Comparison of ENCODE assay signal across 28 cellular contexts in the genomic region with DNA sequence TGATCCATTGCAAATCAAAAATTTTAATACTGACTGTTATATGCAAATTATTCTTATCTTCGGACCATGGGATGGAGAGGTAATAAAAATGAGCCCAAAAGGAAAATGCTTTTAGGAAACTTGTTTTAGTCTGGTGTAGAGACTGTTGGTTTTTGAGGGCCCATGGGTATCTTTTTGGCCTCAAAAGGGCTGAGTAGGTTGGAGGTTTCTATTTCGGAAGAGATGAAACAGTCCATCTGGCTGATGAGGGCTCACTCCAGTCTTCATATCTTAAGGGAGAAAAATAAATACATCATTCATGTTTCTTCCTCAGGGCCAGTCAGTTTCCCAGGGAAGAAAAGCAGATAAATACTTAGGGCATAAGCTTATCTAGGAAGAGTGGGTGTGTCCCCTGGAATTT.
"Had no signal": no experiment of that assay in that cellular context is flagged by ENCODE, and none has a peak within 500 bp of the region (broad histone marks: within the 10 kb centered on the region; RNA-seq: fewer than 3 reads in every experiment).

No MANE protein-coding gene starts in this region.

- H2AFZ ChIP-seq: neural progenitor cell, parathyroid adenoma had no signal

- H3K9ac ChIP-seq: neural progenitor cell, parathyroid adenoma had no signal

- H3K27me3 ChIP-seq: neural progenitor cell, ovary, right lobe of liver, sigmoid colon, spleen, suprapubic skin, testis, tibial artery, transverse colon, upper lobe of right lung, uterus had no signal

- ATAC-seq: natural killer cell; psoas muscle; right cardiac atrium; right lobe of liver; stimulated activated memory B cell treated with anti-CD40 and anti-IgM and Interleukin-4, amounts not matched to agents 10 μg/mL and 1 μg/mL and 100 μg/mL, for 72 hours; stimulated activated naive CD8-positive, alpha-beta T cell treated with anti-CD3 and anti-CD28 coated beads, Interleukin-15, amount 100 ng/mL, for 72 hours; stimulated activated naive CD8-positive, alpha-beta T cell treated with anti-CD3 and anti-CD28 coated beads, Interleukin-15, Interleukin-2, amounts not matched to agents 100 U/mL and 50 U/mL, for 24 hours; upper lobe of right lung had no signal

- H3K4me1 ChIP-seq: parathyroid adenoma, psoas muscle, right lobe of liver, spleen, testis, transverse colon, upper lobe of right lung, uterus had no signal

- H3K9me3 ChIP-seq: ovary, psoas muscle, right lobe of liver, sigmoid colon, spleen, suprapubic skin, testis, tibial artery, transverse colon, upper lobe of right lung, uterus had no signal

- H3K36me3 ChIP-seq: neural progenitor cell, ovary, right lobe of liver, sigmoid colon, spleen, suprapubic skin, tibial artery, transverse colon, upper lobe of right lung, uterus had no signal

- H3K79me2 ChIP-seq: parathyroid adenoma had no signal

- H3K27ac ChIP-seq: neural progenitor cell, ovary, parathyroid adenoma, psoas muscle, right lobe of liver, sigmoid colon, spleen, suprapubic skin, testis, tibial artery, transverse colon, upper lobe of right lung, uterus had no signal

- DNase-seq: natural killer cell; occipital lobe; ovary; posterior cingulate gyrus; psoas muscle; right cardiac atrium; right lobe of liver; sigmoid colon; spleen; stimulated activated CD4-positive, alpha-beta T cell treated with anti-CD3 and anti-CD28 coated beads, Interleukin-12 subunit alpha, Interleukin-12 subunit beta, amount 100 ng/mL, for 4 hours; stimulated activated CD4-positive, alpha-beta T cell treated with anti-CD3 and anti-CD28 coated beads, Interleukin-1b, Interleukin-23, amount 100 ng/mL, for 48 hours; stimulated activated CD4-positive, alpha-beta T cell treated with anti-CD3 and anti-CD28 coated beads, Interleukin-4, amount 100 ng/mL, for 1 hour; stimulated activated CD4-positive, alpha-beta T cell treated with anti-CD3 and anti-CD28 coated beads, Interleukin-4, amount 100 ng/mL, for 4 hours; stimulated activated CD8-positive, alpha-beta memory T cell treated with anti-CD3 and anti-CD28 coated beads, Interleukin-4, amount 100 ng/mL, for 48 hours; stimulated activated naive CD4-positive, alpha-beta T cell; stimulated activated naive CD8-positive, alpha-beta T cell treated with anti-CD3 and anti-CD28 coated beads, Interleukin-15, amount 100 ng/mL, for 72 hours; stimulated activated naive CD8-positive, alpha-beta T cell treated with anti-CD3 and anti-CD28 coated beads, Interleukin-15, Interleukin-2, amounts not matched to agents 100 U/mL and 50 U/mL, for 24 hours; substantia nigra; testis; tibial artery; transverse colon; upper lobe of right lung; uterus had no signal

- H3K4me2 ChIP-seq: neural progenitor cell, smooth muscle cell had no signal

- H3K4me3 ChIP-seq: neural progenitor cell, ovary, psoas muscle, right lobe of liver, sigmoid colon, smooth muscle cell, spleen, suprapubic skin, testis, tibial artery, transverse colon, upper lobe of right lung, uterus had no signal
